In genomic region chr1:145994391-145995120, GRCh38 we compare ENCODE assay signal across 9 cellular contexts. TPM values are rescaled to one million over a fixed set of nuclear protein-coding genes. Genes with fewer than 3 reads are reported as not detected.
DNase-seq lines count a peak whose midpoint lies in the region; ATAC-seq and TF ChIP-seq lines count a peak whose summit lies in the region.
"Had no signal": no experiment of that assay in that cellular context is flagged by ENCODE, and none has a peak within 500 bp of the region (broad histone marks: within the 10 kb centered on the region; RNA-seq: fewer than 3 reads in every experiment).

No MANE protein-coding gene starts in this region.

- H3K9ac ChIP-seq in muscle layer of colon (ENCODE audit: low read length) = peak overlapping the region; percentile 99
- H3K9ac ChIP-seq: KMS-11 had no signal

- peaks cover 2% of the 10 kb centered on the region; the same call in 1 of the 2 replicates for H3K36me3 ChIP-seq in Panc1 (ENCODE audit: control insufficient read depth, insufficient read depth, low read length)
- peaks cover 19% of the 10 kb centered on the region for H3K36me3 ChIP-seq in breast epithelium
- H3K36me3 ChIP-seq in muscle layer of colon (ENCODE audit: insufficient read depth, low read length) = peaks cover 36% of the 10 kb centered on the region

- intact Hi-C loops in Panc1 (cut with micrococcal nuclease; ENCODE audit: unreplicated experiment) = no loop called here
- intact Hi-C loops in breast epithelium (cut with DNase I; ENCODE audit: low total_unique reads) = no loop called here

- DNase-seq in Panc1 (ENCODE audit: low read depth, low spot score) = no peak
- no peak for DNase-seq in breast epithelium (ENCODE audit: low spot score in 2 of 2)
- no peak for DNase-seq in retina
- DNase-seq in GM10248 (ENCODE audit: extremely low spot score) = no peak
- no peak for DNase-seq in foreskin keratinocyte
- DNase-seq in T-helper 9 cell = no peak

- TF ChIP-seq CTCF in Panc1 (IDR thresholded peaks at IDR 0.05) (no peak), breast epithelium (IDR thresholded peaks at IDR 0.05) (no peak), GM10248 (IDR thresholded peaks at IDR 0.05; ENCODE audit: control extremely low read depth, extremely low read depth, low read depth, missing control alignments) (no peak), foreskin keratinocyte (conservative IDR thresholded peaks at IDR 0.05) (no peak)

- TF ChIP-seq POLR2A in breast epithelium (IDR thresholded peaks at IDR 0.05) = no peak

- H3K9me3 ChIP-seq in Panc1 (ENCODE audit: control insufficient read depth, insufficient read depth, low read depth, low read length) (no peaks in the 10 kb centered on the region), breast epithelium (no peaks in the 10 kb centered on the region), muscle layer of colon (ENCODE audit: low read length) (no peaks in the 10 kb centered on the region)

- ATAC-seq in Panc1 (no peak), foreskin keratinocyte (no peak)

- BruUV-seq in Panc1 (replicated peaks; lab: Mats Ljungman, UMichigan) = TSS peak; percentile 73

- H3K27me3 ChIP-seq in Panc1 (ENCODE audit: control insufficient read depth, insufficient read depth, low read length) (no peaks in the 10 kb centered on the region; the same call in 1 of the 2 replicates), breast epithelium (no peaks in the 10 kb centered on the region), muscle layer of colon (ENCODE audit: control insufficient read depth in 1 of 2, insufficient read depth in 2 of 2, low read length in 2 of 2) (no peaks in the 10 kb centered on the region), foreskin keratinocyte (no peaks in the 10 kb centered on the region)

- POLR2A ChIA-PET in Panc1 (lab: Charles Lee) (no interaction called here), GM10248 (lab: Yijun Ruan, JAX) (no interaction called here)

- in situ Hi-C loops in Panc1 (cut with HindIII; ENCODE audit: low pct_unique_long_range_greater_than_20kb, low sequenced_read_pairs) = no loop called here

- H3K27ac ChIP-seq in Panc1 (ENCODE audit: low read length) = no peak overlapping the region
- H3K27ac ChIP-seq in breast epithelium = peak overlapping the region; percentile 95 to 96
- peak overlapping the region; percentile 98 for H3K27ac ChIP-seq in muscle layer of colon (ENCODE audit: low read depth, low read length)
- no peak overlapping the region for H3K27ac ChIP-seq in foreskin keratinocyte
- H3K27ac ChIP-seq: KMS-11 had no signal

- peaks cover 14% of the 10 kb centered on the region for H3K4me1 ChIP-seq in Panc1 (ENCODE audit: control insufficient read depth, insufficient read depth, low read length)
- peaks cover 2 to 9% of the 10 kb centered on the region in 2 donors for H3K4me1 ChIP-seq in breast epithelium
- peaks cover 53% of the 10 kb centered on the region for H3K4me1 ChIP-seq in muscle layer of colon (ENCODE audit: insufficient read depth, low read length)
- peaks cover 24% of the 10 kb centered on the region for H3K4me1 ChIP-seq in foreskin keratinocyte

- peak overlapping the region; percentile 100 for H3K4me3 ChIP-seq in GM08714 (ENCODE audit: low read length)
- H3K4me3 ChIP-seq in Panc1 (ENCODE audit: low read depth in 2 of 2, low read length in 2 of 2) = peak overlapping the region; percentile 61 to 73; a peak in 3 of 4 replicates
- H3K4me3 ChIP-seq in breast epithelium = peak overlapping the region; percentile 71 to 81 (median 76)
- H3K4me3 ChIP-seq in muscle layer of colon (ENCODE audit: low read depth in 1 of 2, low read length in 2 of 2) = peak overlapping the region; percentile 80 to 99

- CTCF ChIA-PET in Panc1 (lab: Charles Lee) = interaction anchor here (0.6 kb wide), 1 partner anchor 149 kb away, joined by 5 read pairs; the partner anchor contains the start of gene NUDT17
- CTCF ChIA-PET in GM10248 (lab: Yijun Ruan, JAX) = interaction anchor here (0.7 to 14.3 kb wide), 5 partner anchors 12 to 103 kb away, joined by 3 to 176 read pairs (median 3); no protein-coding TSS in a partner anchor

RNA-seq across cellular contexts. Expression of gene TXNIP, which starts 1.8 kb away (rescaled TPM):
- total RNA-seq in Panc1 (2021; ENCODE audit: unreplicated experiment) (15.2 TPM), breast epithelium (1,000 to 10,000 TPM; 2,506 to 3,955 (median 3,543) TPM), foreskin keratinocyte (16.2 and 17.2 TPM in 2 replicates)
- 21.1 TPM for polyA plus RNA-seq in Panc1 (2012; ENCODE audit: insufficient read length)
- 7.4 and 9.6 TPM in 2 replicates for polyA plus RNA-seq in foreskin keratinocyte

RNA-seq across cellular contexts. Expression of gene HJV, which starts 27.0 kb away (rescaled TPM):
- total RNA-seq in Panc1 (2021; ENCODE audit: unreplicated experiment) = not detected
- not detected for polyA plus RNA-seq in Panc1 (2012; ENCODE audit: insufficient read length)
- not detected for total RNA-seq in breast epithelium
- not detected in 2 replicates for total RNA-seq in foreskin keratinocyte
- not detected in 2 replicates for polyA plus RNA-seq in foreskin keratinocyte

RNA-seq across cellular contexts. Expression of gene POLR3GL, which starts 30.1 kb away (rescaled TPM):
- total RNA-seq in Panc1 (2021; ENCODE audit: unreplicated experiment) = 14.9 TPM
- 15.6 TPM for polyA plus RNA-seq in Panc1 (2012; ENCODE audit: insufficient read length)
- 10 to 100 TPM; 18.0 to 32.8 (median 18.1) TPM for total RNA-seq in breast epithelium
- total RNA-seq in foreskin keratinocyte = 16.4 and 17.5 TPM in 2 replicates
- 22.6 and 22.9 TPM in 2 replicates for polyA plus RNA-seq in foreskin keratinocyte

RNA-seq across cellular contexts. Expression of gene ANKRD34A, which starts 30.2 kb away (rescaled TPM):
- total RNA-seq in Panc1 (2021; ENCODE audit: unreplicated experiment) = 1.4 TPM
- 2.9 TPM for polyA plus RNA-seq in Panc1 (2012; ENCODE audit: insufficient read length)
- under 1 TPM; 0.16 to 0.98 (median 0.59) TPM for total RNA-seq in breast epithelium
- 1.0 and 1.1 TPM in 2 replicates for total RNA-seq in foreskin keratinocyte
- 1.2 TPM in 2 replicates for polyA plus RNA-seq in foreskin keratinocyte

RNA-seq across cellular contexts. Expression of gene LIX1L, which starts 36.7 kb away (rescaled TPM):
- total RNA-seq in Panc1 (2021; ENCODE audit: unreplicated experiment) = 23.3 TPM
- 8.6 TPM for polyA plus RNA-seq in Panc1 (2012; ENCODE audit: insufficient read length)
- total RNA-seq in breast epithelium = 10 to 100 TPM; 18.1 to 28.5 (median 21.8) TPM
- 18.8 and 21.7 TPM in 2 replicates for total RNA-seq in foreskin keratinocyte
- 11.7 TPM in 2 replicates for polyA plus RNA-seq in foreskin keratinocyte

Comparison
In these comparisons a context has a peak if more than half of its experiments do, and no peak if none do; other contexts are left out.
1. H3K27ac ChIP-seq: peak in breast epithelium (2 of 2) and muscle layer of colon (single experiment); none in Panc1 (single experiment) and foreskin keratinocyte (single experiment).
2. RNA of gene TXNIP, which starts 1.8 kb away (total RNA-seq): 2,506 to 3,955 TPM in breast epithelium; 16.2 to 17.2 TPM in foreskin keratinocyte and 15.2 TPM in Panc1 (single experiment); every median in the first group is over 100 times any median in the second.
3. Peak in every context shown above with its lines, with median percentiles within 50 percentile points of each other: H3K4me3 ChIP-seq.